Comparison of ENCODE assay signal across 22 cellular contexts in the genomic region with DNA sequence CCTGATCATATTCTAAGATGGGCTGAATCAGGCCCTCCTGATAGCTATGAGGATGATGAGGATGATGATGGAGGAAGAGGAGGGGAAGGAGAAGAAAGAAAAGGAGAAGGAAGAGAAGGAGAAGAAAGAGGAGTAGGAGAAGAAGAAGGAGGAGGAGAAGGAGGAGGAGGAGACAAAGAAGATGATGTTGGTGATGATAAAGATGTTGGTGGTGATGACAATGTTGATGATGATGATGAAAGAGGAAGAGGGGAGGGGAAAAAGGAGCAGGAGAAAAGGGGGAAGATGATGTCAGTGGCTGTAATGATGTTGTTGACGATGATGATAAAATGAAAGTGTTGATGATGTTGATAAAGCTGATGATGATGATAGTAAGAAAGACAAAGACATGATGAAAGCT.
DNase-seq lines count a peak whose midpoint lies in the region; ATAC-seq, FAIRE-seq and TF ChIP-seq lines count a peak whose summit lies in the region.
"Had no signal": no experiment of that assay in that cellular context is flagged by ENCODE, and none has a peak within 500 bp of the region (broad histone marks: within the 10 kb centered on the region; RNA-seq: fewer than 3 reads in every experiment).

No MANE protein-coding gene starts in this region.

- no peak overlapping the region for H3K4me3 ChIP-seq in HepG2 (replicated peaks in 1 of 3; ENCODE audit: insufficient read depth in 1 of 3, low read depth in 2 of 3, low read length in 3 of 3)
- H3K4me3 ChIP-seq in right lobe of liver: no peak overlapping the region
- no peak overlapping the region for H3K4me3 ChIP-seq in GM12878
- H3K4me3 ChIP-seq: A549, BLaER1 had no signal

- CTCF ChIA-PET in HepG2 (lab: Yijun Ruan, JAX; ENCODE audit: low intra/inter-chr PET ratio, low total read pairs) (no interaction called here), GM12878 (lab: Yijun Ruan, JAX) (interaction anchor here (1.6 kb wide), 1 partner anchor 31 kb away, joined by 4 read pairs; no protein-coding TSS in a partner anchor)

- intact Hi-C loops in HepG2 (cut with micrococcal nuclease; ENCODE audit: unreplicated experiment) (no loop called here), right lobe of liver (cut with DNase I) (no loop called here), GM12878 (cut with micrococcal nuclease; ENCODE audit: unreplicated experiment) (no loop called here)

- H3K4me1 ChIP-seq in HepG2 (ENCODE audit: insufficient read depth, low read length): no peaks in the 10 kb centered on the region
- H3K4me1 ChIP-seq in right lobe of liver: no peaks in the 10 kb centered on the region
- no peaks in the 10 kb centered on the region for H3K4me1 ChIP-seq in GM12878 (ENCODE audit: control insufficient read depth, insufficient read depth, low read length)
- H3K4me1 ChIP-seq: A549, BE2C, BLaER1 had no signal

- no peak for TF ChIP-seq POLR2A in HepG2 (IDR thresholded peaks at IDR 0.05; ENCODE audit: insufficient read depth in 1 of 2, low read depth in 2 of 2, low read length in 2 of 2)
- no peak for TF ChIP-seq POLR2A in right lobe of liver (IDR thresholded peaks at IDR 0.05)
- TF ChIP-seq POLR2A in GM12878 (IDR thresholded peaks at IDR 0.05; ENCODE audit: low read depth, low read length): no peak

- H3K4me1 Mint-ChIP-seq in chondrocyte (ENCODE audit: low read depth): peaks cover 8% of the 10 kb centered on the region
- H3K4me1 Mint-ChIP-seq: CD14-positive monocyte; CD4-positive, alpha-beta memory T cell; CD4-positive, CD25-positive, alpha-beta regulatory T cell; CD8-positive, alpha-beta memory T cell had no signal

- H3K9me3 ChIP-seq in HepG2 (ENCODE audit: low read length) (no peaks in the 10 kb centered on the region), right lobe of liver (no peaks in the 10 kb centered on the region), GM12878 (replicated peaks; ENCODE audit: control insufficient read depth, insufficient read depth, low read length) (no peaks in the 10 kb centered on the region)
- H3K9me3 ChIP-seq: A549, BE2C, BLaER1 had no signal

- no peaks in the 10 kb centered on the region for H3K9me3 Mint-ChIP-seq in chondrocyte (ENCODE audit: low read depth)
- H3K9me3 Mint-ChIP-seq: CD8-positive, alpha-beta memory T cell had no signal

- no peaks in the 10 kb centered on the region for H3K36me3 Mint-ChIP-seq in chondrocyte (ENCODE audit: low read depth)
- H3K36me3 Mint-ChIP-seq: CD14-positive monocyte; CD4-positive, alpha-beta memory T cell; CD4-positive, CD25-positive, alpha-beta regulatory T cell had no signal

- no peak overlapping the region for H2AFZ ChIP-seq in HepG2 (ENCODE audit: low read length)
- no peak overlapping the region for H2AFZ ChIP-seq in GM12878 (ENCODE audit: control insufficient read depth, low read depth, low read length)

- H3K27me3 ChIP-seq in HepG2 (ENCODE audit: control insufficient read depth in 1 of 2, insufficient read depth in 2 of 2, low read length in 2 of 2) (peaks cover 0 to 4% of the 10 kb centered on the region in 2 experiments; a peak in 1 of 5 replicates), right lobe of liver (no peaks in the 10 kb centered on the region), GM12878 (replicated peaks in 1 of 2; ENCODE audit: control insufficient read depth in 2 of 2, insufficient read depth in 2 of 2, low read length in 1 of 2) (no peaks in the 10 kb centered on the region)
- H3K27me3 ChIP-seq: BLaER1 had no signal

- no TSS peak for BruUV-seq in HepG2 (replicated peaks; lab: Mats Ljungman, UMichigan)
- no TSS peak for BruUV-seq in GM12878 (replicated peaks; lab: Mats Ljungman, UMichigan)

- POLR2A ChIA-PET in HepG2 (lab: Yijun Ruan, JAX): no interaction called here
- POLR2A ChIA-PET in GM12878 (lab: Charles Lee): no interaction called here

- H3K27ac Mint-ChIP-seq in chondrocyte (ENCODE audit: unreplicated experiment): no peak overlapping the region
- H3K27ac Mint-ChIP-seq: CD14-positive monocyte; CD4-positive, alpha-beta memory T cell; CD4-positive, CD25-positive, alpha-beta regulatory T cell had no signal

- RAD21 ChIA-PET in GM12878 (lab: Charles Lee; ENCODE audit: unreplicated experiment): no interaction called here

- H3K9ac ChIP-seq in HepG2 (ENCODE audit: insufficient read depth, low read depth, low read length): no peak overlapping the region
- H3K9ac ChIP-seq in GM12878 (ENCODE audit: control insufficient read depth, insufficient read depth, low read length): no peak overlapping the region
- H3K9ac ChIP-seq: BLaER1 had no signal

- no peak overlapping the region for H3K27ac ChIP-seq in HepG2 (ENCODE audit: extremely low read length, insufficient read depth, low read length)
- H3K27ac ChIP-seq in right lobe of liver: no peak overlapping the region
- H3K27ac ChIP-seq in GM12878 (ENCODE audit: control insufficient read depth, insufficient read depth): no peak overlapping the region
- H3K27ac ChIP-seq: 22Rv1, A549, BLaER1 had no signal

- no peaks in the 10 kb centered on the region for H3K36me3 ChIP-seq in HepG2 (replicated peaks in 1 of 2; ENCODE audit: control insufficient read depth in 1 of 2, insufficient read depth in 2 of 2, low read length in 2 of 2)
- H3K36me3 ChIP-seq in right lobe of liver: no peaks in the 10 kb centered on the region
- no peaks in the 10 kb centered on the region for H3K36me3 ChIP-seq in GM12878 (ENCODE audit: control insufficient read depth in 2 of 2, insufficient read depth in 2 of 2, low read length in 1 of 2)
- H3K36me3 ChIP-seq: BE2C, BLaER1 had no signal

- no peaks in the 10 kb centered on the region for H4K20me1 ChIP-seq in HepG2 (ENCODE audit: insufficient read depth, low read length)
- no peaks in the 10 kb centered on the region for H4K20me1 ChIP-seq in GM12878 (ENCODE audit: control insufficient read depth, insufficient read depth)
- H4K20me1 ChIP-seq: BLaER1 had no signal

- TF ChIP-seq CTCF in HepG2 (CRISPR knock-in tag; IDR thresholded peaks at IDR 0.05) (no peak), right lobe of liver (IDR thresholded peaks at IDR 0.05) (no peak), GM12878 (IDR thresholded peaks at IDR 0.05 in 2 of 3, conservative IDR thresholded peaks at IDR 0.05 in 1 of 3; ENCODE audit: control insufficient read depth in 2 of 3, extremely low read depth in 1 of 3, insufficient read depth in 1 of 3, low read depth in 3 of 3, low read length in 3 of 3) (no peak), chondrocyte (IDR thresholded peaks at IDR 0.05) (no peak)

- TF ChIP-seq EP300 in HepG2 (IDR thresholded peaks at IDR 0.05; ENCODE audit: low read depth in 2 of 2, low read length in 2 of 2) (no peak), HepG2 (CRISPR knock-in tag; IDR thresholded peaks at IDR 0.05; ENCODE audit: borderline replicate concordance) (no peak), GM12878 (IDR thresholded peaks at IDR 0.05; ENCODE audit: borderline replicate concordance in 1 of 2, control insufficient read depth in 1 of 2, low read depth in 2 of 2, low read length in 2 of 2) (no peak)

- SMC1A ChIA-PET in GM12878 (lab: Charles Lee; ENCODE audit: uncharacterized antibody, unreplicated experiment): no interaction called here

- TF ChIP-seq RAD21 in HepG2 (CRISPR knock-in tag; IDR thresholded peaks at IDR 0.05): no peak
- no peak for TF ChIP-seq RAD21 in GM12878 (IDR thresholded peaks at IDR 0.05; ENCODE audit: insufficient read depth, low read depth, low read length)

- no peak overlapping the region for H3K4me3 Mint-ChIP-seq in chondrocyte (ENCODE audit: unreplicated experiment)
- H3K4me3 Mint-ChIP-seq: CD14-positive monocyte; CD4-positive, alpha-beta memory T cell; CD4-positive, CD25-positive, alpha-beta regulatory T cell; CD8-positive, alpha-beta memory T cell had no signal

- 0% methylated on average over 1 of the region's 1 CpG for WGBS in HepG2 (ENCODE audit: low lambda C conversion rate)
- WGBS in right lobe of liver (ENCODE audit: insufficient coverage, low coverage, low lambda C conversion rate, missing lambda C conversion rate): 60% methylated on average over 1 of the region's 1 CpG
- WGBS in GM12878 (ENCODE audit: insufficient coverage, insufficient replicate concordance, low lambda C conversion rate, missing lambda C conversion rate): 0% methylated on average over 1 of the region's 1 CpG

- DNase-seq in HepG2 (ENCODE audit: low spot score) (no peak), right lobe of liver (no peak), GM12878 (ENCODE audit: low read depth, low spot score) (no peak), HPDE6-E6E7 (ENCODE audit: extremely low spot score) (no peak), chondrocyte (ENCODE audit: low spot score) (no peak)
- DNase-seq: AML-193; BE2C; C1 segment of cervical spinal cord; CD4-positive, alpha-beta memory T cell; CD4-positive, CD25-positive, alpha-beta regulatory T cell; CD8-positive, alpha-beta memory T cell; COR-L47; DMS 273 treated with DMSO at 0.1 percent for 48 hours; DMS79 treated with DMSO at 0.1 percent for 48 hours; GF-D8 had no signal

- in situ Hi-C loops in HepG2 (cut with HindIII; ENCODE audit: extremely low pct_ligation_motif_present, low pct_unique_long_range_greater_than_20kb) (no loop called here), GM12878 (cut with MboI) (no loop called here)

- ATAC-seq in HepG2 (no peak), right lobe of liver (no peak), GM12878 (no peak)
- ATAC-seq: A549 had no signal

- H3K79me2 ChIP-seq in HepG2 (ENCODE audit: insufficient read depth, low read length): no peaks in the 10 kb centered on the region
- no peaks in the 10 kb centered on the region for H3K79me2 ChIP-seq in GM12878 (ENCODE audit: control insufficient read depth, insufficient read depth, low read length)

- FAIRE-seq in HepG2 (lab: Jason Lieb, UNC): no peak
- no peak for FAIRE-seq in GM12878 (lab: Jason Lieb, UNC)
- FAIRE-seq: A549, G401.6, GM12892, GM18507 had no signal

- H3K27me3 Mint-ChIP-seq in chondrocyte (ENCODE audit: low read depth): no peaks in the 10 kb centered on the region

- H3K4me2 ChIP-seq in HepG2 (ENCODE audit: low read depth, low read length) (no peak overlapping the region), GM12878 (ENCODE audit: control insufficient read depth, insufficient read depth) (no peak overlapping the region)
- H3K4me2 ChIP-seq: A549, BLaER1 had no signal

TF ChIP-seq in HepG2, 621 proteins besides CTCF, POLR2A, EP300 and RAD21 (continues in another document):
- peak; percentile 59; the same call in 1 of the 2 replicates for TF ChIP-seq ATM (IDR thresholded peaks at IDR 0.05; ENCODE audit: borderline replicate concordance)
- no peak for TF ChIP-seq CBX2 (IDR thresholded peaks at IDR 0.05; ENCODE audit: low read depth, low read length)
- no peak for TF ChIP-seq CBX2 (CRISPR knock-in tag; IDR thresholded peaks at IDR 0.05; ENCODE audit: low read depth)
- no peak for TF ChIP-seq ZNF235 (CRISPR knock-in tag; IDR thresholded peaks at IDR 0.05; ENCODE audit: borderline replicate concordance)
- no peak for TF ChIP-seq ZNF292 (CRISPR knock-in tag; IDR thresholded peaks at IDR 0.05; ENCODE audit: borderline replicate concordance, low read depth)
